12 cellular contexts compared by ENCODE assay signal in genomic region chr15:28994142-28994829, GRCh38.
DNase-seq lines count a peak whose midpoint lies in the region; ATAC-seq and TF ChIP-seq lines count a peak whose summit lies in the region.
"Had no signal": no experiment of that assay in that cellular context is flagged by ENCODE, and none has a peak within 500 bp of the region (broad histone marks: within the 10 kb centered on the region; RNA-seq: fewer than 3 reads in every experiment).

No MANE protein-coding gene starts in this region.

- H3K27me3 ChIP-seq in left ventricle myocardium inferior (ENCODE audit: low read depth): no peaks in the 10 kb centered on the region
- no peaks in the 10 kb centered on the region for H3K27me3 ChIP-seq in neuron (ENCODE audit: insufficient read depth, low read length)

- H3K9me3 ChIP-seq in left ventricle myocardium inferior (replicated peaks) (no peaks in the 10 kb centered on the region), neuron (ENCODE audit: low read length) (peaks cover 4% of the 10 kb centered on the region)

- no peak overlapping the region for H3K4me3 ChIP-seq in left ventricle myocardium inferior
- peak overlapping the region; percentile 30 for H3K4me3 ChIP-seq in neuron (ENCODE audit: low read length)

- H3K27me3 Mint-ChIP-seq in activated naive CD8-positive, alpha-beta T cell treated with anti-CD3 and anti-CD28 coated beads for 36 hours: no peaks in the 10 kb centered on the region
- H3K27me3 Mint-ChIP-seq: type B pancreatic cell had no signal

- DNase-seq in left ventricle myocardium inferior: no peak
- no peak for DNase-seq in cardiac septum (ENCODE audit: low spot score)
- peak; percentile 53 for DNase-seq in activated naive CD8-positive, alpha-beta T cell treated with anti-CD3 and anti-CD28 coated beads for 36 hours
- no peak for DNase-seq in LoVo (ENCODE audit: low spot score)
- DNase-seq: DMS79; effector CD4-positive, alpha-beta T cell; RPMI8226 had no signal

- no peak overlapping the region for H3K4me3 Mint-ChIP-seq in activated naive CD8-positive, alpha-beta T cell treated with anti-CD3 and anti-CD28 coated beads for 36 hours
- H3K4me3 Mint-ChIP-seq: type B pancreatic cell had no signal

- TF ChIP-seq CTCF in left ventricle myocardium inferior (IDR thresholded peaks at IDR 0.05; ENCODE audit: borderline replicate concordance): no peak

- peak overlapping the region; percentile 83 for H3K27ac Mint-ChIP-seq in activated naive CD8-positive, alpha-beta T cell treated with anti-CD3 and anti-CD28 coated beads for 36 hours
- H3K27ac Mint-ChIP-seq: type B pancreatic cell had no signal

- H3K4me1 ChIP-seq in left ventricle myocardium inferior: peaks cover 16% of the 10 kb centered on the region
- peaks cover 64% of the 10 kb centered on the region for H3K4me1 ChIP-seq in neuron (ENCODE audit: insufficient read depth, low read length)

- H3K36me3 ChIP-seq in left ventricle myocardium inferior (no peaks in the 10 kb centered on the region), neuron (ENCODE audit: insufficient read depth, low read length) (peaks cover 5% of the 10 kb centered on the region)

- H3K4me1 Mint-ChIP-seq in activated naive CD8-positive, alpha-beta T cell treated with anti-CD3 and anti-CD28 coated beads for 36 hours: peaks cover 58% of the 10 kb centered on the region

- no peaks in the 10 kb centered on the region for H3K9me3 Mint-ChIP-seq in activated naive CD8-positive, alpha-beta T cell treated with anti-CD3 and anti-CD28 coated beads for 36 hours
- H3K9me3 Mint-ChIP-seq: type B pancreatic cell had no signal

- intact Hi-C loops in left ventricle myocardium inferior (cut with micrococcal nuclease): no loop called here
- intact Hi-C loops in cardiac septum (cut with DNase I): no loop called here

- ATAC-seq in HG02852 (IDR thresholded peaks at IDR 0.05; ENCODE audit: unreplicated experiment) (no peak), GM21390 (IDR thresholded peaks at IDR 0.05; ENCODE audit: unreplicated experiment) (no peak)

- peaks cover 13% of the 10 kb centered on the region for H3K36me3 Mint-ChIP-seq in activated naive CD8-positive, alpha-beta T cell treated with anti-CD3 and anti-CD28 coated beads for 36 hours

- H2AFZ ChIP-seq in neuron (ENCODE audit: low read depth, low read length): no peak overlapping the region

- H3K27ac ChIP-seq in left ventricle myocardium inferior (replicated peaks) (peak overlapping the region; percentile 74), temporal lobe (ENCODE audit: low read depth, low read length) (peak overlapping the region; percentile 98)
